In genomic region chr7:155449008-155449879, GRCh38 we compare ENCODE assay signal across 16 cellular contexts. TPM values are rescaled to one million over a fixed set of nuclear protein-coding genes. Genes with fewer than 3 reads are reported as not detected.
A peak's percentile ranks its signal among the peaks of the same experiment; 100 is the strongest.
DNase-seq lines count a peak whose midpoint lies in the region; TF ChIP-seq lines count a peak whose summit lies in the region.
"Had no signal": no experiment of that assay in that cellular context is flagged by ENCODE, and none has a peak within 500 bp of the region (broad histone marks: within the 10 kb centered on the region; RNA-seq: fewer than 3 reads in every experiment).

No MANE protein-coding gene starts in this region.

- peaks cover 28% of the 10 kb centered on the region for H3K27me3 Mint-ChIP-seq in Caco-2 (ENCODE audit: insufficient read depth, unreplicated experiment)
- H3K27me3 Mint-ChIP-seq in endodermal cell (ENCODE audit: insufficient read depth): peaks cover 99% of the 10 kb centered on the region
- peaks cover 100% of the 10 kb centered on the region for H3K27me3 Mint-ChIP-seq in nephron progenitor cell (ENCODE audit: low read depth, poor library complexity)
- H3K27me3 Mint-ChIP-seq in T-helper 2 cell treated with Interferon-gamma antibody and Interleukin-4, amounts not matched to agents 5 μg/mL and 100 μg/mL, for 36 hours (ENCODE audit: low read depth): peaks cover 73% of the 10 kb centered on the region

- H3K27me3 ChIP-seq in Caco-2 (replicated peaks; ENCODE audit: control insufficient read depth, insufficient read depth, low read length) (peaks cover 2% of the 10 kb centered on the region), endodermal cell (ENCODE audit: control insufficient read depth, insufficient read depth, low read length, poor library complexity, severe bottlenecking) (peaks cover 99% of the 10 kb centered on the region)

- CTCF ChIA-PET in Caco-2 (lab: Charles Lee): interaction anchor here (0.6 kb wide), 2 partner anchors 31 to 359 kb away, joined by 3 to 8 read pairs; no protein-coding TSS in a partner anchor
- CTCF ChIA-PET in HEK293 (lab: Yijun Ruan, JAX): interaction anchor here (1.0 kb wide), 1 partner anchor 84 kb away, joined by 3 read pairs; no protein-coding TSS in a partner anchor

- H3K36me3 Mint-ChIP-seq in Caco-2 (ENCODE audit: insufficient read depth, unreplicated experiment) (no peaks in the 10 kb centered on the region), endodermal cell (ENCODE audit: low read depth) (no peaks in the 10 kb centered on the region), nephron progenitor cell (ENCODE audit: low read depth) (no peaks in the 10 kb centered on the region)
- H3K36me3 Mint-ChIP-seq in T-helper 2 cell treated with Interferon-gamma antibody and Interleukin-4, amounts not matched to agents 5 μg/mL and 100 μg/mL, for 36 hours (ENCODE audit: low read depth): no peaks in the 10 kb centered on the region

- peak overlapping the region; percentile 37 for H3K4me3 Mint-ChIP-seq in Caco-2 (ENCODE audit: unreplicated experiment)
- H3K4me3 Mint-ChIP-seq in endodermal cell: peak overlapping the region; percentile 37
- peak overlapping the region; percentile 45 for H3K4me3 Mint-ChIP-seq in nephron progenitor cell
- H3K4me3 Mint-ChIP-seq in T-helper 2 cell treated with Interferon-gamma antibody and Interleukin-4, amounts not matched to agents 5 μg/mL and 100 μg/mL, for 36 hours: no peak overlapping the region
- H3K4me3 Mint-ChIP-seq: activated CD4-positive, alpha-beta memory T cell treated with anti-CD3 and anti-CD28 coated beads, Interleukin-2, amount 10 ng/mL, durations not matched to agents 7 days and 5 days had no signal

- H3K27ac Mint-ChIP-seq in Caco-2 (ENCODE audit: unreplicated experiment): no peak overlapping the region
- no peak overlapping the region for H3K27ac Mint-ChIP-seq in endodermal cell
- H3K27ac Mint-ChIP-seq in nephron progenitor cell: no peak overlapping the region
- no peak overlapping the region for H3K27ac Mint-ChIP-seq in T-helper 2 cell treated with Interferon-gamma antibody and Interleukin-4, amounts not matched to agents 5 μg/mL and 100 μg/mL, for 36 hours
- H3K27ac Mint-ChIP-seq: activated CD4-positive, alpha-beta memory T cell treated with anti-CD3 and anti-CD28 coated beads, Interleukin-2, amount 10 ng/mL, durations not matched to agents 7 days and 5 days had no signal

- H3K9me3 ChIP-seq in Caco-2: no peaks in the 10 kb centered on the region
- H3K9me3 ChIP-seq in HEK293 (ENCODE audit: control insufficient read depth, insufficient read depth, low read depth, low read length): no peaks in the 10 kb centered on the region
- H3K9me3 ChIP-seq in endodermal cell (ENCODE audit: control insufficient read depth, low read length): no peaks in the 10 kb centered on the region
- H3K9me3 ChIP-seq: SJSA1 had no signal

- H3K9ac ChIP-seq in endodermal cell (ENCODE audit: extremely low read depth, low read length, poor library complexity, severe bottlenecking): no peak overlapping the region

- WGBS in endodermal cell (ENCODE audit: insufficient coverage in 1 of 2, insufficient read length in 1 of 2), 2 experiments: 0 to 1% methylated on average over 35 to 72 of the region's 72 CpGs

- H3K27ac ChIP-seq in HEK293 (ENCODE audit: extremely low read depth, low read depth, low read length) (no peak overlapping the region), endodermal cell (ENCODE audit: low read depth, low read length) (no peak overlapping the region)
- H3K27ac ChIP-seq: SJSA1 had no signal

- H3K4me1 Mint-ChIP-seq in Caco-2 (ENCODE audit: low read depth, unreplicated experiment): no peaks in the 10 kb centered on the region
- H3K4me1 Mint-ChIP-seq in endodermal cell: peaks cover 8% of the 10 kb centered on the region
- H3K4me1 Mint-ChIP-seq in nephron progenitor cell: peaks cover 16% of the 10 kb centered on the region
- H3K4me1 Mint-ChIP-seq in T-helper 2 cell treated with Interferon-gamma antibody and Interleukin-4, amounts not matched to agents 5 μg/mL and 100 μg/mL, for 36 hours (ENCODE audit: low read depth): no peaks in the 10 kb centered on the region

- no peaks in the 10 kb centered on the region for H3K9me3 Mint-ChIP-seq in Caco-2 (ENCODE audit: unreplicated experiment)
- H3K9me3 Mint-ChIP-seq in endodermal cell: no peaks in the 10 kb centered on the region
- no peaks in the 10 kb centered on the region for H3K9me3 Mint-ChIP-seq in nephron progenitor cell
- no peaks in the 10 kb centered on the region for H3K9me3 Mint-ChIP-seq in T-helper 2 cell treated with Interferon-gamma antibody and Interleukin-4, amounts not matched to agents 5 μg/mL and 100 μg/mL, for 36 hours
- H3K9me3 Mint-ChIP-seq: activated CD4-positive, alpha-beta memory T cell treated with anti-CD3 and anti-CD28 coated beads, Interleukin-2, amount 10 ng/mL, durations not matched to agents 7 days and 5 days had no signal

- intact Hi-C loops in Caco-2 (cut with micrococcal nuclease; ENCODE audit: unreplicated experiment): no loop called here

- DNase-seq in Caco-2: no peak
- peak; percentile 84 for DNase-seq in endodermal cell
- peak; percentile 55 for DNase-seq in nephron progenitor cell
- no peak for DNase-seq in stimulated activated CD4-positive, alpha-beta T cell treated with anti-CD3 and anti-CD28 coated beads, Interleukin-12 subunit alpha, Interleukin-12 subunit beta, amount 100 ng/mL, for 4 hours
- no peak for DNase-seq in stimulated activated CD4-positive, alpha-beta T cell treated with anti-CD3 and anti-CD28 coated beads, Interleukin-2, amount 100 ng/mL, for 24 hours
- no peak for DNase-seq in T-helper 2 cell treated with Interferon-gamma antibody and Interleukin-4, amounts not matched to agents 5 μg/mL and 100 μg/mL, for 36 hours (ENCODE audit: low spot score)
- DNase-seq in stimulated activated CD4-positive, alpha-beta T cell treated with anti-CD3 and anti-CD28 coated beads, Interleukin-1b, Interleukin-23, amount 100 ng/mL, for 48 hours: no peak
- DNase-seq: activated CD4-positive, alpha-beta memory T cell treated with anti-CD3 and anti-CD28 coated beads, Interleukin-2, amount 10 ng/mL, durations not matched to agents 7 days and 5 days; activated effector memory CD4-positive, alpha-beta T cell treated with Interleukin-2 at 50 U/mL for 16 hours; head of caudate nucleus; IMR-90; stimulated activated CD4-positive, alpha-beta T cell treated with anti-CD3 and anti-CD28 coated beads, Interleukin-4, amount 100 ng/mL, for 24 hours had no signal

- BruUV-seq in Caco-2 (replicated peaks; lab: Mats Ljungman, UMichigan): no TSS peak

- no peak for TF ChIP-seq CTCF in Caco-2 (IDR thresholded peaks at IDR 0.05; ENCODE audit: insufficient read depth in 1 of 2, low read depth in 1 of 2, low read length in 1 of 2, severe bottlenecking in 1 of 2, unreplicated experiment in 1 of 2)
- no peak for TF ChIP-seq CTCF in HEK293 (tag by site-specific recombination; IDR thresholded peaks at IDR 0.05)
- TF ChIP-seq CTCF in endodermal cell (conservative IDR thresholded peaks at IDR 0.05): no peak
- no peak for TF ChIP-seq CTCF in nephron progenitor cell (IDR thresholded peaks at IDR 0.05)

- H3K4me3 ChIP-seq in Caco-2 (ENCODE audit: low read depth, low read length) (no peak overlapping the region), HEK293 (ENCODE audit: low read depth, low read length) (peak overlapping the region; percentile 11), endodermal cell (ENCODE audit: low read length) (no peak overlapping the region)
- H3K4me3 ChIP-seq: SJSA1 had no signal

- H3K4me1 ChIP-seq in Caco-2 (0 out of 2 replicates have a peak, but pooled peaks cover 8% of the 10 kb centered on the region), HEK293 (ENCODE audit: control insufficient read depth, insufficient read depth, low read length) (no peaks in the 10 kb centered on the region; the same call in 1 of the 2 replicates), endodermal cell (ENCODE audit: control insufficient read depth, insufficient read depth, low read length) (no peaks in the 10 kb centered on the region)
- H3K4me1 ChIP-seq: SJSA1 had no signal

- POLR2A ChIA-PET in Caco-2 (lab: Charles Lee) (no interaction called here), HEK293 (lab: Yijun Ruan, JAX) (no interaction called here)

- H3K36me3 ChIP-seq in Caco-2 (ENCODE audit: control insufficient read depth, insufficient read depth, low read length): no peaks in the 10 kb centered on the region
- H3K36me3 ChIP-seq in HEK293 (ENCODE audit: control insufficient read depth in 2 of 2, insufficient read depth in 1 of 2, low read length in 2 of 2): no peaks in the 10 kb centered on the region
- H3K36me3 ChIP-seq in endodermal cell (ENCODE audit: control insufficient read depth, insufficient read depth, low read length): no peaks in the 10 kb centered on the region
- H3K36me3 ChIP-seq: SJSA1 had no signal

TF ChIP-seq in HEK293, 187 proteins besides CTCF, POLR2A, EP300 and RAD21 (continues in another document):
- no peak for TF ChIP-seq PRDM10 (tag by site-specific recombination; IDR thresholded peaks at IDR 0.05)
- TF ChIP-seq ZNF214 (tag by site-specific recombination; IDR thresholded peaks at IDR 0.05; ENCODE audit: borderline replicate concordance): no peak

RNA-seq across cellular contexts. Expression of gene EN2, which starts 8.7 kb away (rescaled TPM):
- total RNA-seq in Caco-2 (2022): 1.1 and 1.5 TPM in 2 replicates
- total RNA-seq in endodermal cell: not detected
- 16.1 TPM for polyA plus RNA-seq in endodermal cell (2013, experiment 1 of 2)
- 19.3 TPM for polyA plus RNA-seq in endodermal cell (2013, experiment 2 of 2)
- total RNA-seq: activated CD4-positive, alpha-beta memory T cell treated with anti-CD3 and anti-CD28 coated beads, Interleukin-2, amount 10 ng/mL, durations not matched to agents 7 days and 5 days; IMR-90; left lobe of liver; ureter had no signal
- polyA plus RNA-seq: IMR-90 had no signal

Comparison
In these comparisons a context has a peak if more than half of its experiments do, and no peak if none do; other contexts are left out.
1. DNase-seq: peak in endodermal cell (single experiment) and nephron progenitor cell (single experiment); none in Caco-2 (0 of 2), stimulated activated CD4-positive, alpha-beta T cell treated with anti-CD3 and anti-CD28 coated beads, Interleukin-12 subunit alpha, Interleukin-12 subunit beta, amount 100 ng/mL, for 4 hours (single experiment), stimulated activated CD4-positive, alpha-beta T cell treated with anti-CD3 and anti-CD28 coated beads, Interleukin-2, amount 100 ng/mL, for 24 hours (0 of 2), T-helper 2 cell treated with Interferon-gamma antibody and Interleukin-4, amounts not matched to agents 5 μg/mL and 100 μg/mL, for 36 hours (single experiment) and stimulated activated CD4-positive, alpha-beta T cell treated with anti-CD3 and anti-CD28 coated beads, Interleukin-1b, Interleukin-23, amount 100 ng/mL, for 48 hours (single experiment).